8 cellular contexts compared by ENCODE assay signal in the genomic region with DNA sequence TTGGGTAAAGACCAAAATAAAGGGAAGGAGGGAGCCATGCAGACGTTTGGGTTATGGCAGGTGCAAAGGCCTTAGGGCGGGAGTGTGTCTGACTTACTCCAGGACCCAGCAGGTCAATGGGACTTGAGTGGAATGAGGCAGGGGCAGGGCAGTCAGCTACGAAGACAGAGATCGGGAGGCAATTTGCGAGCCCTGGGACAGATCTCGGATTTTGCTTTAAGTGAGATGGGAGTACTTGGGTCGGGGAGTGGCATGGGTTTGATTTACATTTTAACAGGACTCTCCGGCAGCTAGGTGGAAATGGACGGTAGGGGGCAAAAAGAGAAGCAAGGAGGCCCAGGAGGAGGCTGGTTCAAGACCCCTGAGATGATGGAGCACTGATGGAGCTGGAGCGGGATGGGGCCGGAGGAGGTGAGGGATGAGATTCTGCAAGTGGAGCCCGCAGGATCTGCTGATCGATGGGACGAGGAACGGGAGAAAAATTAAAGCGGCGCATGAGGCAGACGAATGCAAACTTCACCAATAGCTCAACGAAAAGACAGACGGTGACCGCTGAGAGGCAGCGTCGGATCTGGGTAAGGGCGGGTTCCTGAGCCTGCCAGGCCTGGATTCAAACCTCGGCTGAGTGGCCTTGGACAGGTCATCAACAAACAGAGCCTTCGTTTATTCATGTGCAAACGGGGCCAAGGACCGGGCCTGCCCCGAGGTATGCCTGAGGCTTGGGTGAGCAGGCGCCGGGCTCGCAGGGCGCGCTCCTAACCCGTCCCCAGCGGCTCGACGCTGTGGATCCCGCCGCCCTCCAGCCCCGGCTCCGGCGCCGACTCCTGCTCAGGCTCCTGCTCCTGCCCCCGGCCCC. TPM values are rescaled to one million over a fixed set of nuclear protein-coding genes. Genes with fewer than 3 reads are reported as not detected.
DNase-seq lines count a peak whose midpoint lies in the region; FAIRE-seq and TF ChIP-seq lines count a peak whose summit lies in the region.

No MANE protein-coding gene starts in this region.

- H3K27me3 Mint-ChIP-seq in progenitor cell of endocrine pancreas: peaks cover 8% of the 10 kb centered on the region

- H3K36me3 ChIP-seq in H7 (replicated peaks; ENCODE audit: control insufficient read depth, insufficient read depth, low read length) (peaks cover 4% of the 10 kb centered on the region), SJCRH30 (peaks cover 16% of the 10 kb centered on the region), left ventricle myocardium inferior (peaks cover 22% of the 10 kb centered on the region)

- peaks cover 18% of the 10 kb centered on the region for H3K36me3 Mint-ChIP-seq in progenitor cell of endocrine pancreas (ENCODE audit: insufficient read depth)

- intact Hi-C loops in left ventricle myocardium inferior (cut with micrococcal nuclease): no loop called here

- H3K4me1 Mint-ChIP-seq in progenitor cell of endocrine pancreas (ENCODE audit: low read depth): peaks cover 14% of the 10 kb centered on the region

- H3K27me3 ChIP-seq in H7 (ENCODE audit: control insufficient read depth, insufficient read depth, low read length): no peaks in the 10 kb centered on the region
- no peaks in the 10 kb centered on the region for H3K27me3 ChIP-seq in SJCRH30
- H3K27me3 ChIP-seq in left ventricle myocardium inferior (ENCODE audit: low read depth): no peaks in the 10 kb centered on the region

- POLR2A ChIA-PET in GM10248 (lab: Yijun Ruan, JAX): interaction anchor here (1.4 kb wide), 1 partner anchor 9 kb away, joined by 9 read pairs; no protein-coding TSS in a partner anchor

- 0 out of 2 replicates have a peak, but pooled peaks cover 3% of the 10 kb centered on the region for H3K4me1 ChIP-seq in SJCRH30
- H3K4me1 ChIP-seq in left ventricle myocardium inferior: peaks cover 34% of the 10 kb centered on the region

- H3K4me3 Mint-ChIP-seq in progenitor cell of endocrine pancreas (ENCODE audit: low read depth): peak overlapping the region; percentile 73

- DNase-seq in GM10248 (ENCODE audit: extremely low spot score) (peak; percentile 92), H7 (peak; percentile 98), LNCaP clone FGC (ENCODE audit: low read depth) (peak; percentile 67), SJCRH30 (peak; percentile 86), amniotic stem cell (lab: John Stamatoyannopoulos, UW) (peak; percentile 75), left ventricle myocardium inferior (peak; percentile 80), progenitor cell of endocrine pancreas (ENCODE audit: low spot score, unreplicated experiment) (peak; percentile 61), urothelium cell line (ENCODE audit: low spot score) (peak; percentile 90)

- H3K4me3 ChIP-seq in H7 (ENCODE audit: insufficient read depth, low read depth, low read length): peak overlapping the region; percentile 64
- H3K4me3 ChIP-seq in LNCaP clone FGC (ENCODE audit: low read depth, low read length): peak overlapping the region; percentile 52
- peak overlapping the region; percentile 95 for H3K4me3 ChIP-seq in SJCRH30
- peak overlapping the region; percentile 76 for H3K4me3 ChIP-seq in left ventricle myocardium inferior

- H3K27ac ChIP-seq in SJCRH30: no peak overlapping the region
- peak overlapping the region; percentile 96 for H3K27ac ChIP-seq in left ventricle myocardium inferior (replicated peaks)

- H3K27ac Mint-ChIP-seq in progenitor cell of endocrine pancreas: peak overlapping the region; percentile 80

- FAIRE-seq in urothelium cell line (lab: Jason Lieb, UNC): no peak

- TF ChIP-seq CTCF in GM10248 (IDR thresholded peaks at IDR 0.05; ENCODE audit: control extremely low read depth, extremely low read depth, low read depth, missing control alignments) (peak; percentile 34), LNCaP clone FGC (IDR thresholded peaks at IDR 0.05; ENCODE audit: control insufficient read depth, extremely low read depth, insufficient read depth) (peak; percentile 42), left ventricle myocardium inferior (IDR thresholded peaks at IDR 0.05; ENCODE audit: borderline replicate concordance) (peak; percentile 28), progenitor cell of endocrine pancreas (IDR thresholded peaks at IDR 0.05; ENCODE audit: unreplicated experiment) (peak; percentile 32)

- no peaks in the 10 kb centered on the region for H3K9me3 ChIP-seq in SJCRH30 (replicated peaks)
- no peaks in the 10 kb centered on the region for H3K9me3 ChIP-seq in left ventricle myocardium inferior (replicated peaks)

- CTCF ChIA-PET in GM10248 (lab: Yijun Ruan, JAX): interaction anchor here (0.8 to 1.8 kb wide), 23 partner anchors 8 to 133 kb away, joined by 3 to 9 read pairs (median 4); partner anchors contain the start of gene TRIB3

- peaks cover 7% of the 10 kb centered on the region for H3K9me3 Mint-ChIP-seq in progenitor cell of endocrine pancreas (ENCODE audit: low read depth)

RNA-seq across cellular contexts. Expression of gene RBCK1, which starts 0.8 kb away (rescaled TPM):
- 53.9 and 61.9 TPM in 2 replicates for total RNA-seq in H7 (2014; rRNA removed; shearing (Covaris generic))
- total RNA-seq in SJCRH30 (2014; rRNA removed; shearing (Covaris generic)): 26.1 and 28.5 TPM in 2 replicates
- total RNA-seq in left ventricle myocardium inferior (49.7 TPM), progenitor cell of endocrine pancreas (92.7 and 108 TPM in 2 replicates)

RNA-seq across cellular contexts. Expression of gene TRIB3, which starts 26.8 kb away (rescaled TPM):
- total RNA-seq in H7 (2014; rRNA removed; shearing (Covaris generic)): 11.7 and 17.6 TPM in 2 replicates
- total RNA-seq in SJCRH30 (2014; rRNA removed; shearing (Covaris generic)): 11.3 and 12.4 TPM in 2 replicates
- total RNA-seq in left ventricle myocardium inferior: 0.69 TPM
- 5.2 and 7.8 TPM in 2 replicates for total RNA-seq in progenitor cell of endocrine pancreas

RNA-seq across cellular contexts. Expression of gene TBC1D20, which starts 55.0 kb away (rescaled TPM):
- 10.9 and 14.0 TPM in 2 replicates for total RNA-seq in H7 (2014; rRNA removed; shearing (Covaris generic))
- 31.8 and 33.0 TPM in 2 replicates for total RNA-seq in SJCRH30 (2014; rRNA removed; shearing (Covaris generic))
- total RNA-seq in left ventricle myocardium inferior (23.0 TPM), progenitor cell of endocrine pancreas (30.3 and 33.2 TPM in 2 replicates)
